Comparison of ENCODE assay signal across 12 cellular contexts in genomic region chr5:142287096-142287972, GRCh38. TPM values are rescaled to one million over a fixed set of nuclear protein-coding genes. Genes with fewer than 3 reads are reported as not detected.
DNase-seq lines count a peak whose midpoint lies in the region; ATAC-seq and TF ChIP-seq lines count a peak whose summit lies in the region.
"Had no signal": no experiment of that assay in that cellular context is flagged by ENCODE, and none has a peak within 500 bp of the region (broad histone marks: within the 10 kb centered on the region; RNA-seq: fewer than 3 reads in every experiment).

No MANE protein-coding gene starts in this region.

- intact Hi-C loops in ovary (cut with DNase I), result no loop called here

- peak; percentile 59 for ATAC-seq in GM19025 (IDR thresholded peaks at IDR 0.05; ENCODE audit: low read depth, unreplicated experiment)
- ATAC-seq in WTC11, result 0 out of 2 replicates have a peak, but pooled peaks have one; percentile 4

- H3K9me3 ChIP-seq in ovary, result no peaks in the 10 kb centered on the region

- H3K9me3 Mint-ChIP-seq in HFFc6 (no peaks in the 10 kb centered on the region), WTC11 (no peaks in the 10 kb centered on the region), nephron (no peaks in the 10 kb centered on the region)

- WGBS in ovary, 3 donors, result 77 to 83% (median 80%) methylated on average over 17 of the region's 17 CpGs

- no peak for TF ChIP-seq POLR2A in ovary (IDR thresholded peaks at IDR 0.05)

- CTCF ChIA-PET in WTC11 (lab: Charles Lee), result interaction anchor here (0.8 kb wide), 1 partner anchor 18 kb away, joined by 3 read pairs; no protein-coding TSS in a partner anchor

- H3K4me3 ChIP-seq in ovary, result no peak overlapping the region

- H3K27me3 Mint-ChIP-seq in HFFc6 (ENCODE audit: insufficient read depth) (peaks cover 2% of the 10 kb centered on the region), WTC11 (ENCODE audit: low read depth) (no peaks in the 10 kb centered on the region; the same call in 1 of the 2 replicates), nephron (ENCODE audit: low read depth) (no peaks in the 10 kb centered on the region)

- POLR2A ChIA-PET in WTC11 (lab: Charles Lee), result interaction anchor here (0.6 kb wide), 1 partner anchor 67 kb away, joined by 5 read pairs; no protein-coding TSS in a partner anchor

- H3K4me1 ChIP-seq in ovary (ENCODE audit: insufficient read depth), result no peaks in the 10 kb centered on the region

- H3K27ac Mint-ChIP-seq in HFFc6, result peak overlapping the region; percentile 19; the same call in 1 of the 2 replicates
- H3K27ac Mint-ChIP-seq in WTC11, result peak overlapping the region; percentile 90
- H3K27ac Mint-ChIP-seq in nephron, result peak overlapping the region; percentile 58 to 84 (median 77)

- no peak for TF ChIP-seq CTCF in HFFc6 (IDR thresholded peaks at IDR 0.05)
- TF ChIP-seq CTCF in WTC11 (IDR thresholded peaks at IDR 0.05), result no peak
- TF ChIP-seq CTCF in nephron (IDR thresholded peaks at IDR 0.05; ENCODE audit: unreplicated experiment in 3 of 3), result no peak
- TF ChIP-seq CTCF in ovary (IDR thresholded peaks at IDR 0.05), result no peak

- H3K4me3 Mint-ChIP-seq in HFFc6, result no peak overlapping the region; the same call in 1 of the 2 replicates
- H3K4me3 Mint-ChIP-seq in WTC11, result no peak overlapping the region
- no peak overlapping the region for H3K4me3 Mint-ChIP-seq in nephron

- H3K36me3 Mint-ChIP-seq in HFFc6 (ENCODE audit: low read depth) (peaks cover 13% of the 10 kb centered on the region; the same call in 1 of the 2 replicates), WTC11 (peaks cover 6% of the 10 kb centered on the region), nephron (ENCODE audit: low read depth) (no peaks in the 10 kb centered on the region)

- H3K4me1 Mint-ChIP-seq in HFFc6 (ENCODE audit: low read depth) (peaks cover 34% of the 10 kb centered on the region), WTC11 (peaks cover 55% of the 10 kb centered on the region), nephron (peaks cover 29% of the 10 kb centered on the region)

- H3K27ac ChIP-seq in ovary, result no peak overlapping the region

- no peaks in the 10 kb centered on the region for H3K36me3 ChIP-seq in ovary

- no peak for TF ChIP-seq EP300 in ovary (IDR thresholded peaks at IDR 0.05)

- DNase-seq in HFFc6 (no peak), WTC11 (ENCODE audit: low spot score) (no peak), NCI-H2227 (lab: John Stamatoyannopoulos, UW; ENCODE audit: unreplicated experiment) (no peak), NCI-H1694 (lab: John Stamatoyannopoulos, UW) (no peak), ovary (no peak), GM03348 (ENCODE audit: low spot score) (no peak)
- DNase-seq: activated T-cell treated with anti-CD3 and anti-CD28 coated beads, Interleukin-2, amount 50 U/mL, for 48 hours; NCI-H446; stimulated activated naive CD4-positive, alpha-beta T cell treated with Interleukin-2 at 50 U/mL for 16 hours; SW 1271 had no signal

- H3K27me3 ChIP-seq in ovary, result no peaks in the 10 kb centered on the region

TF ChIP-seq in WTC11, 78 proteins besides CTCF, POLR2A, EP300 and RAD21:
- TF ChIP-seq PRRX2 (CRISPR knock-in tag; IDR thresholded peaks at IDR 0.05) (no peak), ZNF423 (CRISPR knock-in tag; IDR thresholded peaks at IDR 0.05) (no peak), GTF2I (CRISPR knock-in tag; conservative IDR thresholded peaks at IDR 0.05) (no peak), CREM (CRISPR knock-in tag; IDR thresholded peaks at IDR 0.05) (no peak), SOX15 (CRISPR knock-in tag; IDR thresholded peaks at IDR 0.05) (no peak), ZBTB21 (CRISPR knock-in tag; IDR thresholded peaks at IDR 0.05; ENCODE audit: borderline replicate concordance) (no peak), SMAD4 (CRISPR knock-in tag; IDR thresholded peaks at IDR 0.05) (no peak), MAX (CRISPR knock-in tag; IDR thresholded peaks at IDR 0.05) (no peak), ZNF219 (CRISPR knock-in tag; IDR thresholded peaks at IDR 0.05; ENCODE audit: borderline replicate concordance) (no peak), ZNF232 (CRISPR knock-in tag; IDR thresholded peaks at IDR 0.05) (no peak), ZBTB43 (CRISPR knock-in tag; IDR thresholded peaks at IDR 0.05) (no peak)
- TF ChIP-seq, protein P1, sequence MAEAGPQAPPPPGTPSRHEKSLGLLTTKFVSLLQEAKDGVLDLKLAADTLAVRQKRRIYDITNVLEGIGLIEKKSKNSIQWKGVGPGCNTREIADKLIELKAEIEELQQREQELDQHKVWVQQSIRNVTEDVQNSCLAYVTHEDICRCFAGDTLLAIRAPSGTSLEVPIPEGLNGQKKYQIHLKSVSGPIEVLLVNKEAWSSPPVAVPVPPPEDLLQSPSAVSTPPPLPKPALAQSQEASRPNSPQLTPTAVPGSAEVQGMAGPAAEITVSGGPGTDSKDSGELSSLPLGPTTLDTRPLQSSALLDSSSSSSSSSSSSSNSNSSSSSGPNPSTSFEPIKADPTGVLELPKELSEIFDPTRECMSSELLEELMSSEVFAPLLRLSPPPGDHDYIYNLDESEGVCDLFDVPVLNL (CRISPR knock-in tag; IDR thresholded peaks at IDR 0.05; ENCODE audit: borderline replicate concordance, low read depth), result no peak
- TF ChIP-seq, protein P2, sequence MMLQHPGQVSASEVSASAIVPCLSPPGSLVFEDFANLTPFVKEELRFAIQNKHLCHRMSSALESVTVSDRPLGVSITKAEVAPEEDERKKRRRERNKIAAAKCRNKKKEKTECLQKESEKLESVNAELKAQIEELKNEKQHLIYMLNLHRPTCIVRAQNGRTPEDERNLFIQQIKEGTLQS (CRISPR knock-in tag; conservative IDR thresholded peaks at IDR 0.05), result no peak

RNA-seq across cellular contexts. Expression of gene SPRY4, which starts 37.5 kb away (rescaled TPM):
- 10 to 100 TPM; 26.1 to 28.9 (median 27.8) TPM for total RNA-seq in HFFc6 (2021; fragmentation: NEBNext Ultra II Directional; extraction: Animal tissue kit (Norgen Biotek cat#: 25700))
- total RNA-seq in WTC11 (2021) (99.6 to 140 TPM (median 103 TPM) in 3 replicates), ovary (10 to 100 TPM in 1 of 7 donors, 1 to 10 TPM in 6; 1.9 to 15.9 (median 5.5) TPM)
- 1 to 10 TPM; 2.0 to 8.6 TPM for polyA plus RNA-seq in ovary

Comparison
In these comparisons a context has a peak if more than half of its experiments do, and no peak if none do; other contexts are left out.
1. H3K27ac Mint-ChIP-seq: peak in every context shown above with its lines; median percentile 90 in WTC11; 77 in nephron; 19 in HFFc6.